In the genomic region with DNA sequence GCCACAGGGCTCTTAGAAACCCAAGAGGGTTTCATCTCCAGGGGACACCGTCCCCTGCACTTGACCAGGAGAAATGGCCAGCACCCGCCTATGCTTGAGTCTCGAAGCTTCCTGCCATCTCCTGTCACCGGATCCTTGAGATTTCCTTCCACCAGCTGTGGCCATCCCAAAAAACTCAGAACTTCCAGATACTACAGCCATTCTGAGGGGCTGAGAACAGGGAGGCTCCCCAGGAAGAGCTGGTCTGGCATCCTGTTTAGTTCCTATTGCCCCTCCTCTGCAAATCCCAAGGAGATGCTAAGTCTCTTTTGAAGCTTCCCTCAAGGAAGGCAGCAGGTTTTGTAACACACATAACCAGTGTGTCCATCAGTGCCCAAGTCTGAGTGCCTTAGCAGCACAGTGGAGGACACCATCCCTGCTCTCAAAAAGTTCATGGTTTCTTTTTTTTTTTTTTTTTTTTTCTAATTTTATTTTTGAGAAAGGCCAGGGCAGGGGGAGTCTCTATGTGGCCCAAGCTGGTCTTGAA, we compare ENCODE assay signal across 1 cellular context.
TF ChIP-seq lines count a peak whose summit lies in the region.

No MANE protein-coding gene starts in this region.

TF ChIP-seq in GM12878, 131 proteins besides CTCF, POLR2A, EP300 and RAD21:
- no peak for TF ChIP-seq BCL11A (IDR thresholded peaks at IDR 0.05; ENCODE audit: low read depth, low read length)
- TF ChIP-seq, protein P1, sequence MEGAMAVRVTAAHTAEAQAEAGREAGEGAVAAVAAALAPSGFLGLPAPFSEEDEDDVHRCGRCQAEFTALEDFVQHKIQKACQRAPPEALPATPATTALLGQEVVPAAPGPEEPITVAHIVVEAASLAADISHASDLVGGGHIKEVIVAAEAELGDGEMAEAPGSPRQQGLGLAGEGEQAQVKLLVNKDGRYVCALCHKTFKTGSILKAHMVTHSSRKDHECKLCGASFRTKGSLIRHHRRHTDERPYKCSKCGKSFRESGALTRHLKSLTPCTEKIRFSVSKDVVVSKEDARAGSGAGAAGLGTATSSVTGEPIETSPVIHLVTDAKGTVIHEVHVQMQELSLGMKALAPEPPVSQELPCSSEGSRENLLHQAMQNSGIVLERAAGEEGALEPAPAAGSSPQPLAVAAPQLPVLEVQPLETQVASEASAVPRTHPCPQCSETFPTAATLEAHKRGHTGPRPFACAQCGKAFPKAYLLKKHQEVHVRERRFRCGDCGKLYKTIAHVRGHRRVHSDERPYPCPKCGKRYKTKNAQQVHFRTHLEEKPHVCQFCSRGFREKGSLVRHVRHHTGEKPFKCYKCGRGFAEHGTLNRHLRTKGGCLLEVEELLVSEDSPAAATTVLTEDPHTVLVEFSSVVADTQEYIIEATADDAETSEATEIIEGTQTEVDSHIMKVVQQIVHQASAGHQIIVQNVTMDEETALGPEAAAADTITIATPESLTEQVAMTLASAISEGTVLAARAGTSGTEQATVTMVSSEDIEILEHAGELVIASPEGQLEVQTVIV (IDR thresholded peaks at IDR 0.05; ENCODE audit: borderline replicate concordance, partially characterized antibody): no peak
- no peak for TF ChIP-seq ZNF384 (IDR thresholded peaks at IDR 0.05; ENCODE audit: borderline replicate concordance, low read depth, low read length)
- no peak for TF ChIP-seq CBX3 (IDR thresholded peaks at IDR 0.05; ENCODE audit: borderline replicate concordance, low read depth)
- no peak for TF ChIP-seq SRF (IDR thresholded peaks at IDR 0.05; ENCODE audit: low read depth in 2 of 2, low read length in 2 of 2)
- no peak for TF ChIP-seq ZBTB33 (IDR thresholded peaks at IDR 0.05)
- TF ChIP-seq RBBP5 (conservative IDR thresholded peaks at IDR 0.05): no peak
- TF ChIP-seq, protein P2, sequence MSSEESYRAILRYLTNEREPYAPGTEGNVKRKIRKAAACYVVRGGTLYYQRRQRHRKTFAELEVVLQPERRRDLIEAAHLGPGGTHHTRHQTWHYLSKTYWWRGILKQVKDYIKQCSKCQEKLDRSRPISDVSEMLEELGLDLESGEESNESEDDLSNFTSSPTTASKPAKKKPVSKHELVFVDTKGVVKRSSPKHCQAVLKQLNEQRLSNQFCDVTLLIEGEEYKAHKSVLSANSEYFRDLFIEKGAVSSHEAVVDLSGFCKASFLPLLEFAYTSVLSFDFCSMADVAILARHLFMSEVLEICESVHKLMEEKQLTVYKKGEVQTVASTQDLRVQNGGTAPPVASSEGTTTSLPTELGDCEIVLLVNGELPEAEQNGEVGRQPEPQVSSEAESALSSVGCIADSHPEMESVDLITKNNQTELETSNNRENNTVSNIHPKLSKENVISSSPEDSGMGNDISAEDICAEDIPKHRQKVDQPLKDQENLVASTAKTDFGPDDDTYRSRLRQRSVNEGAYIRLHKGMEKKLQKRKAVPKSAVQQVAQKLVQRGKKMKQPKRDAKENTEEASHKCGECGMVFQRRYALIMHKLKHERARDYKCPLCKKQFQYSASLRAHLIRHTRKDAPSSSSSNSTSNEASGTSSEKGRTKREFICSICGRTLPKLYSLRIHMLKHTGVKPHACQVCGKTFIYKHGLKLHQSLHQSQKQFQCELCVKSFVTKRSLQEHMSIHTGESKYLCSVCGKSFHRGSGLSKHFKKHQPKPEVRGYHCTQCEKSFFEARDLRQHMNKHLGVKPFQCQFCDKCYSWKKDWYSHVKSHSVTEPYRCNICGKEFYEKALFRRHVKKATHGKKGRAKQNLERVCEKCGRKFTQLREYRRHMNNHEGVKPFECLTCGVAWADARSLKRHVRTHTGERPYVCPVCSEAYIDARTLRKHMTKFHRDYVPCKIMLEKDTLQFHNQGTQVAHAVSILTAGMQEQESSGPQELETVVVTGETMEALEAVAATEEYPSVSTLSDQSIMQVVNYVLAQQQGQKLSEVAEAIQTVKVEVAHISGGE (CRISPR knock-in tag; IDR thresholded peaks at IDR 0.05): 0 out of 2 replicates have a peak, but pooled peaks have one; percentile 18
- TF ChIP-seq ZNF274 (IDR thresholded peaks at IDR 0.05; ENCODE audit: insufficient read depth, insufficient read length): no peak
- no peak for TF ChIP-seq IKZF2 (IDR thresholded peaks at IDR 0.05)
- TF ChIP-seq E2F4 (IDR thresholded peaks at IDR 0.05; ENCODE audit: low read depth, low read length): no peak
- TF ChIP-seq NFXL1 (IDR thresholded peaks at IDR 0.05; ENCODE audit: borderline replicate concordance): no peak
- TF ChIP-seq POU2F2 (IDR thresholded peaks at IDR 0.05; ENCODE audit: borderline replicate concordance, low read depth, low read length): peak; percentile 14; the same call in 1 of the 3 replicates
- no peak for TF ChIP-seq SMARCA5 (IDR thresholded peaks at IDR 0.05)
- TF ChIP-seq NR2C2 (IDR thresholded peaks at IDR 0.05; ENCODE audit: borderline replicate concordance, control insufficient read depth, insufficient read length, low read depth): no peak
- no peak for TF ChIP-seq HCFC1 (IDR thresholded peaks at IDR 0.05; ENCODE audit: low read length)
- TF ChIP-seq RFX5 (IDR thresholded peaks at IDR 0.05; ENCODE audit: low read depth, low read length): no peak
- TF ChIP-seq ETV6 (conservative IDR thresholded peaks at IDR 0.05 in 1 of 2, IDR thresholded peaks at IDR 0.05 in 1 of 2; ENCODE audit: borderline replicate concordance in 1 of 2, low read depth in 1 of 2): no peak
- TF ChIP-seq NBN (IDR thresholded peaks at IDR 0.05): no peak
- no peak for TF ChIP-seq ZSCAN29 (IDR thresholded peaks at IDR 0.05)
- TF ChIP-seq PBX3 (IDR thresholded peaks at IDR 0.05; ENCODE audit: insufficient replicate concordance, low read depth, low read length): no peak
- TF ChIP-seq POLR2AphosphoS5 (IDR thresholded peaks at IDR 0.05; ENCODE audit: low read length): peak; percentile 51
- TF ChIP-seq ZBED1 (IDR thresholded peaks at IDR 0.05; ENCODE audit: borderline replicate concordance): no peak
- TF ChIP-seq BACH1 (IDR thresholded peaks at IDR 0.05; ENCODE audit: borderline replicate concordance): peak; percentile 18; the same call in 1 of the 2 replicates
- no peak for TF ChIP-seq KLF5 (IDR thresholded peaks at IDR 0.05; ENCODE audit: partially characterized antibody)
- no peak for TF ChIP-seq DPF2 (IDR thresholded peaks at IDR 0.05)
- TF ChIP-seq HDAC6 (IDR thresholded peaks at IDR 0.05; ENCODE audit: unreplicated experiment): no peak
- TF ChIP-seq TCF7 (IDR thresholded peaks at IDR 0.05; ENCODE audit: borderline replicate concordance): no peak
- TF ChIP-seq WRNIP1 (IDR thresholded peaks at IDR 0.05; ENCODE audit: borderline replicate concordance, low read depth, low read length): 0 out of 2 replicates have a peak, but pooled peaks have one; percentile 28
- TF ChIP-seq, protein P3, sequence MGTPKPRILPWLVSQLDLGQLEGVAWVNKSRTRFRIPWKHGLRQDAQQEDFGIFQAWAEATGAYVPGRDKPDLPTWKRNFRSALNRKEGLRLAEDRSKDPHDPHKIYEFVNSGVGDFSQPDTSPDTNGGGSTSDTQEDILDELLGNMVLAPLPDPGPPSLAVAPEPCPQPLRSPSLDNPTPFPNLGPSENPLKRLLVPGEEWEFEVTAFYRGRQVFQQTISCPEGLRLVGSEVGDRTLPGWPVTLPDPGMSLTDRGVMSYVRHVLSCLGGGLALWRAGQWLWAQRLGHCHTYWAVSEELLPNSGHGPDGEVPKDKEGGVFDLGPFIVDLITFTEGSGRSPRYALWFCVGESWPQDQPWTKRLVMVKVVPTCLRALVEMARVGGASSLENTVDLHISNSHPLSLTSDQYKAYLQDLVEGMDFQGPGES (IDR thresholded peaks at IDR 0.05): no peak
- no peak for TF ChIP-seq FOS (IDR thresholded peaks at IDR 0.05; ENCODE audit: borderline replicate concordance, extremely low read depth, insufficient read length)
- no peak for TF ChIP-seq POLR2AphosphoS2 (IDR thresholded peaks at IDR 0.05; ENCODE audit: low read depth, low read length)
- TF ChIP-seq KDM1A (IDR thresholded peaks at IDR 0.05; ENCODE audit: borderline replicate concordance): no peak
- TF ChIP-seq ELK1 (IDR thresholded peaks at IDR 0.05; ENCODE audit: low read depth, low read length): no peak
- TF ChIP-seq BRCA1 (IDR thresholded peaks at IDR 0.05; ENCODE audit: low read depth, low read length): no peak
- no peak for TF ChIP-seq ZNF207 (IDR thresholded peaks at IDR 0.05; ENCODE audit: borderline replicate concordance)
- no peak for TF ChIP-seq MTA2 (IDR thresholded peaks at IDR 0.05; ENCODE audit: low read depth)
- no peak for TF ChIP-seq TBL1XR1 (IDR thresholded peaks at IDR 0.05; ENCODE audit: low read depth, low read length)
- TF ChIP-seq NKRF (conservative IDR thresholded peaks at IDR 0.05): no peak
- TF ChIP-seq, protein P4, sequence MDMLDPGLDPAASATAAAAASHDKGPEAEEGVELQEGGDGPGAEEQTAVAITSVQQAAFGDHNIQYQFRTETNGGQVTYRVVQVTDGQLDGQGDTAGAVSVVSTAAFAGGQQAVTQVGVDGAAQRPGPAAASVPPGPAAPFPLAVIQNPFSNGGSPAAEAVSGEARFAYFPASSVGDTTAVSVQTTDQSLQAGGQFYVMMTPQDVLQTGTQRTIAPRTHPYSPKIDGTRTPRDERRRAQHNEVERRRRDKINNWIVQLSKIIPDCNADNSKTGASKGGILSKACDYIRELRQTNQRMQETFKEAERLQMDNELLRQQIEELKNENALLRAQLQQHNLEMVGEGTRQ (IDR thresholded peaks at IDR 0.05; ENCODE audit: borderline replicate concordance, low read depth, low read length): no peak
- no peak for TF ChIP-seq RELB (IDR thresholded peaks at IDR 0.05; ENCODE audit: low read depth)
- TF ChIP-seq PAX8 (IDR thresholded peaks at IDR 0.05): no peak
